Comparison of ENCODE assay signal across 9 cellular contexts in the genomic region with DNA sequence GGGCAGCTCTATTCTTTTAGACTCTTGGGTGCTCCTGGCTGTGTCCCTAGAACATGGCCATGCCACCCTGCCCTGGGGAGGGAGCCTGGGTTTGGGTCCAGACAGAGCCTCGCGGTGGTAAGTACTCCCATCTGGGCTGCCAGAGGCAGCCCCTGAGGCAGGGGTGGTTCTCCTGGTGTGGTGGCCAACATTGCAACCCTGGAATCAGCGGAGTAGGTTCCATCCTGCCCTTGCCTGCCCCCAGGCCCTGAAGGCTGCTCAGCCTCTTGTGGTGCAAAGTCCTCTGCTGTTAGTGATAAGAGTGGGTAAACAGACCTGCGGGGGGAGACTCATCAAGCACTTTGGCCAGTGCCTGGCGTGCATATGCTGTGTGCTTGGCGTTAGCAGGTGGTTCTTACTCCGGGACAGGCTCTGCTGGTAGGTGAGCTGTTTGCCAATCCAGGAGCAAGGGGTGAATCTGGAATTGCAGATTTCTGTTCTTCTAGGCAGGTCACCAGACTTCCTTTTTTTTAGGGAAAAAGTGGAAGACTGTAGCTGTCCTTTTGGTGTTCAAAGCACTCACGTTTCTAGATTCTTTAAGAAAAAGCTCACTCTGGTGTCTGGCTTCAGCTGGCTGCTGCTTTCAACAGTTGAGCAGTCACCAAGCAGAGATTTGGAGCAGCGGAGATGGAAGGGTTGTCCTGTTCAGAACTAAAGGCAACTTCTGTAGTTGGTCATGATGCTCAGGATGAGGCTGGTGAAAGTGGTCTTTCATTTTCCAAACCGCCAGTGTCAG. TPM values are rescaled to one million over a fixed set of nuclear protein-coding genes. Genes with fewer than 3 reads are reported as not detected.
DNase-seq lines count a peak whose midpoint lies in the region; ATAC-seq, FAIRE-seq and TF ChIP-seq lines count a peak whose summit lies in the region.
"Had no signal": no experiment of that assay in that cellular context is flagged by ENCODE, and none has a peak within 500 bp of the region (broad histone marks: within the 10 kb centered on the region; RNA-seq: fewer than 3 reads in every experiment).

No MANE protein-coding gene starts in this region.

- no peak overlapping the region for H3K27ac Mint-ChIP-seq in activated CD8-positive, alpha-beta T cell treated with anti-CD3 and anti-CD28 coated beads for 36 hours

- H3K27me3 ChIP-seq in left lung: no peaks in the 10 kb centered on the region

- peaks cover 10% of the 10 kb centered on the region for H3K36me3 Mint-ChIP-seq in activated CD8-positive, alpha-beta T cell treated with anti-CD3 and anti-CD28 coated beads for 36 hours (ENCODE audit: low read depth)

- H3K27ac ChIP-seq in A549 (no peak overlapping the region; a peak in 1 of 6 replicates), left lung (no peak overlapping the region)

- peaks cover 49% of the 10 kb centered on the region for H3K4me1 Mint-ChIP-seq in activated CD8-positive, alpha-beta T cell treated with anti-CD3 and anti-CD28 coated beads for 36 hours (ENCODE audit: low read depth)

- H3K4me3 Mint-ChIP-seq in activated CD8-positive, alpha-beta T cell treated with anti-CD3 and anti-CD28 coated beads for 36 hours: peak overlapping the region; percentile 80

- H3K9me3 ChIP-seq in A549 (no peaks in the 10 kb centered on the region), left lung (no peaks in the 10 kb centered on the region)

- no peaks in the 10 kb centered on the region for H3K27me3 Mint-ChIP-seq in activated CD8-positive, alpha-beta T cell treated with anti-CD3 and anti-CD28 coated beads for 36 hours

- peaks cover 39% of the 10 kb centered on the region for H3K4me1 ChIP-seq in A549
- peaks cover 25 to 48% of the 10 kb centered on the region in 2 donors for H3K4me1 ChIP-seq in left lung

- peak overlapping the region; percentile 81 for H3K4me2 ChIP-seq in A549

- FAIRE-seq in A549 (lab: Jason Lieb, UNC): no peak

- POLR2A ChIA-PET in A549 (lab: Yijun Ruan, JAX): no interaction called here
- POLR2A ChIA-PET in activated CD8-positive, alpha-beta T cell treated with anti-CD3 and anti-CD28 coated beads for 36 hours (lab: Charles Lee): no interaction called here

- intact Hi-C loops in activated CD8-positive, alpha-beta T cell treated with anti-CD3 and anti-CD28 coated beads for 36 hours (cut with micrococcal nuclease): no loop called here
- intact Hi-C loops in left lung (cut with DNase I): no loop called here

- 71% methylated on average over 8 of the region's 10 CpGs for WGBS in A549 (ENCODE audit: missing lambda C conversion rate)

- H3K4me3 ChIP-seq in A549 (no peak overlapping the region), left lung (no peak overlapping the region)

- TF ChIP-seq CTCF in A549 (IDR thresholded peaks at IDR 0.05) (no peak), left lung (IDR thresholded peaks at IDR 0.05) (no peak)
- no peak for TF ChIP-seq CTCF in activated CD8-positive, alpha-beta T cell treated with anti-CD3 and anti-CD28 coated beads for 36 hours (IDR thresholded peaks at IDR 0.05)

- ATAC-seq in A549: no peak
- ATAC-seq in activated CD8-positive, alpha-beta T cell treated with anti-CD3 and anti-CD28 coated beads for 36 hours: no peak
- ATAC-seq in left lung: peak; percentile 50
- no peak for ATAC-seq in HG03520 (IDR thresholded peaks at IDR 0.05; ENCODE audit: unreplicated experiment)
- no peak for ATAC-seq in HG02678 (IDR thresholded peaks at IDR 0.05; ENCODE audit: unreplicated experiment)

- no peak for TF ChIP-seq EP300 in A549 (IDR thresholded peaks at IDR 0.05)

- TF ChIP-seq POLR2A in A549 (IDR thresholded peaks at IDR 0.05; ENCODE audit: low read length): no peak

- peaks cover 0 to 9% of the 10 kb centered on the region in 2 donors for H3K36me3 ChIP-seq in left lung

- no peak for TF ChIP-seq RAD21 in A549 (conservative IDR thresholded peaks at IDR 0.05 in 1 of 2, IDR thresholded peaks at IDR 0.05 in 1 of 2)

- CTCF ChIA-PET in A549 (lab: Yijun Ruan, JAX): interaction anchor here (0.9 to 3.7 kb wide), 9 partner anchors 9 to 294 kb away, joined by 3 to 18 read pairs (median 4); a partner anchor contains a TSS
- CTCF ChIA-PET in activated CD8-positive, alpha-beta T cell treated with anti-CD3 and anti-CD28 coated beads for 36 hours (lab: Charles Lee): interaction anchor here (1.0 to 7.0 kb wide), 7 partner anchors 17 to 214 kb away, joined by 3 to 40 read pairs (median 6); a partner anchor contains a TSS

- DNase-seq in A549 (ENCODE audit: low read depth in 1 of 2, low spot score in 1 of 2) (peak in 1 of 2 experiments; percentile 37), ELF-1 (ENCODE audit: low read depth, low spot score) (peak; percentile 90), left lung (peak in 1 of 2 donors; percentile 62), hepatic stellate cell (ENCODE audit: low spot score) (no peak), epidermal melanocyte (ENCODE audit: insufficient read length, low spot score) (no peak)
- DNase-seq in activated CD8-positive, alpha-beta T cell treated with anti-CD3 and anti-CD28 coated beads for 36 hours: no peak
- DNase-seq: GDM1 had no signal

- no peaks in the 10 kb centered on the region for H3K9me3 Mint-ChIP-seq in activated CD8-positive, alpha-beta T cell treated with anti-CD3 and anti-CD28 coated beads for 36 hours

TF ChIP-seq in A549, 52 proteins besides CTCF, POLR2A, EP300 and RAD21 (continues in another document):
- TF ChIP-seq, protein P1, sequence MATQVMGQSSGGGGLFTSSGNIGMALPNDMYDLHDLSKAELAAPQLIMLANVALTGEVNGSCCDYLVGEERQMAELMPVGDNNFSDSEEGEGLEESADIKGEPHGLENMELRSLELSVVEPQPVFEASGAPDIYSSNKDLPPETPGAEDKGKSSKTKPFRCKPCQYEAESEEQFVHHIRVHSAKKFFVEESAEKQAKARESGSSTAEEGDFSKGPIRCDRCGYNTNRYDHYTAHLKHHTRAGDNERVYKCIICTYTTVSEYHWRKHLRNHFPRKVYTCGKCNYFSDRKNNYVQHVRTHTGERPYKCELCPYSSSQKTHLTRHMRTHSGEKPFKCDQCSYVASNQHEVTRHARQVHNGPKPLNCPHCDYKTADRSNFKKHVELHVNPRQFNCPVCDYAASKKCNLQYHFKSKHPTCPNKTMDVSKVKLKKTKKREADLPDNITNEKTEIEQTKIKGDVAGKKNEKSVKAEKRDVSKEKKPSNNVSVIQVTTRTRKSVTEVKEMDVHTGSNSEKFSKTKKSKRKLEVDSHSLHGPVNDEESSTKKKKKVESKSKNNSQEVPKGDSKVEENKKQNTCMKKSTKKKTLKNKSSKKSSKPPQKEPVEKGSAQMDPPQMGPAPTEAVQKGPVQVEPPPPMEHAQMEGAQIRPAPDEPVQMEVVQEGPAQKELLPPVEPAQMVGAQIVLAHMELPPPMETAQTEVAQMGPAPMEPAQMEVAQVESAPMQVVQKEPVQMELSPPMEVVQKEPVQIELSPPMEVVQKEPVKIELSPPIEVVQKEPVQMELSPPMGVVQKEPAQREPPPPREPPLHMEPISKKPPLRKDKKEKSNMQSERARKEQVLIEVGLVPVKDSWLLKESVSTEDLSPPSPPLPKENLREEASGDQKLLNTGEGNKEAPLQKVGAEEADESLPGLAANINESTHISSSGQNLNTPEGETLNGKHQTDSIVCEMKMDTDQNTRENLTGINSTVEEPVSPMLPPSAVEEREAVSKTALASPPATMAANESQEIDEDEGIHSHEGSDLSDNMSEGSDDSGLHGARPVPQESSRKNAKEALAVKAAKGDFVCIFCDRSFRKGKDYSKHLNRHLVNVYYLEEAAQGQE (IDR thresholded peaks at IDR 0.05): no peak
- TF ChIP-seq TFCP2L1 (CRISPR knock-in tag; IDR thresholded peaks at IDR 0.05): no peak

RNA-seq across cellular contexts. Expression of a gene that starts 3.2 kb away (rescaled TPM):
- polyA plus RNA-seq in A549 (2011; rRNA removed) (11.8 and 13.6 TPM in 2 replicates), A549 (2017; fragmentation: RNase III; extraction: RNeasy Plus Mini Kit Qiagen cat#74134 plus additional on column Dnase treatment) (13.2 to 15.3 TPM (median 14.1 TPM) in 3 replicates)
- 21.7 and 24.2 TPM in 2 replicates for polyA plus RNA-seq in A549 (2012; cell fraction: cytosol; rRNA removed)
- polyA plus RNA-seq in A549 (2012; cell fraction: nucleus; rRNA removed): 36.8 and 49.9 TPM in 2 replicates
- polyA minus RNA-seq in A549 (2011; rRNA and poly(A)+ RNA removed): 27.2 and 43.9 TPM in 2 replicates
- 10 to 100 TPM; 15.8 to 19.3 TPM for total RNA-seq in activated CD8-positive, alpha-beta T cell treated with anti-CD3 and anti-CD28 coated beads for 36 hours
- 10 to 100 TPM; 24.8 to 29.0 TPM for total RNA-seq in left lung

RNA-seq across cellular contexts. Expression of a gene that starts 24.5 kb away (rescaled TPM):
- polyA plus RNA-seq in A549 (2011; rRNA removed) (1.6 and 1.9 TPM in 2 replicates), A549 (2017; fragmentation: RNase III; extraction: RNeasy Plus Mini Kit Qiagen cat#74134 plus additional on column Dnase treatment) (2.1 to 2.5 TPM (median 2.4 TPM) in 3 replicates)
- polyA plus RNA-seq in A549 (2012; cell fraction: cytosol; rRNA removed): 2.4 and 3.1 TPM in 2 replicates
- 23.4 and 25.4 TPM in 2 replicates for polyA plus RNA-seq in A549 (2012; cell fraction: nucleus; rRNA removed)
- polyA minus RNA-seq in A549 (2011; rRNA and poly(A)+ RNA removed): 3.5 and 3.8 TPM in 2 replicates
- total RNA-seq in activated CD8-positive, alpha-beta T cell treated with anti-CD3 and anti-CD28 coated beads for 36 hours: 1 to 10 TPM; 5.3 to 5.7 TPM
- 1 to 10 TPM; 3.0 to 3.3 TPM for total RNA-seq in left lung

RNA-seq across cellular contexts. Expression of a gene that starts 38.5 kb away (rescaled TPM):
- polyA plus RNA-seq in A549 (2011; rRNA removed) (6.3 and 6.4 TPM in 2 replicates), A549 (2017; fragmentation: RNase III; extraction: RNeasy Plus Mini Kit Qiagen cat#74134 plus additional on column Dnase treatment) (16.4 to 16.5 TPM (median 16.5 TPM) in 3 replicates)
- 20.8 and 24.3 TPM in 2 replicates for polyA plus RNA-seq in A549 (2012; cell fraction: cytosol; rRNA removed)
- 27.9 and 33.4 TPM in 2 replicates for polyA plus RNA-seq in A549 (2012; cell fraction: nucleus; rRNA removed)
- polyA minus RNA-seq in A549 (2011; rRNA and poly(A)+ RNA removed): 4.3 and 6.2 TPM in 2 replicates
- total RNA-seq in activated CD8-positive, alpha-beta T cell treated with anti-CD3 and anti-CD28 coated beads for 36 hours: 10 to 100 TPM; 22.6 TPM
- total RNA-seq in left lung: 10 to 100 TPM; 11.8 to 11.9 TPM

RNA-seq across cellular contexts. Expression of a gene that starts 50.6 kb away (rescaled TPM):
- polyA plus RNA-seq in A549 (2011; rRNA removed): 11.0 and 16.4 TPM in 2 replicates
- 14.2 and 18.5 TPM in 2 replicates for polyA plus RNA-seq in A549 (2012; cell fraction: cytosol; rRNA removed)
- polyA plus RNA-seq in A549 (2012; cell fraction: nucleus; rRNA removed): 55.6 and 61.2 TPM in 2 replicates
- polyA plus RNA-seq in A549 (2017; fragmentation: RNase III; extraction: RNeasy Plus Mini Kit Qiagen cat#74134 plus additional on column Dnase treatment): 12.3 to 15.1 TPM (median 14.4 TPM) in 3 replicates
- 21.6 and 27.6 TPM in 2 replicates for polyA minus RNA-seq in A549 (2011; rRNA and poly(A)+ RNA removed)
- 10 to 100 TPM; 10.4 to 12.4 TPM for total RNA-seq in activated CD8-positive, alpha-beta T cell treated with anti-CD3 and anti-CD28 coated beads for 36 hours
- total RNA-seq in left lung: 10 to 100 TPM; 25.9 to 28.6 TPM

RNA-seq across cellular contexts. Expression of a gene that starts 58.6 kb away (rescaled TPM):
- polyA plus RNA-seq in A549 (2011; rRNA removed): 11.2 and 15.0 TPM in 2 replicates
- 9.5 and 13.5 TPM in 2 replicates for polyA plus RNA-seq in A549 (2012; cell fraction: cytosol; rRNA removed)
- 16.3 and 16.6 TPM in 2 replicates for polyA plus RNA-seq in A549 (2012; cell fraction: nucleus; rRNA removed)
- polyA plus RNA-seq in A549 (2017; fragmentation: RNase III; extraction: RNeasy Plus Mini Kit Qiagen cat#74134 plus additional on column Dnase treatment): 8.5 to 8.8 TPM (median 8.8 TPM) in 3 replicates
- polyA minus RNA-seq in A549 (2011; rRNA and poly(A)+ RNA removed): 17.7 and 17.8 TPM in 2 replicates
- 1 to 10 TPM; 5.1 to 5.8 TPM for total RNA-seq in activated CD8-positive, alpha-beta T cell treated with anti-CD3 and anti-CD28 coated beads for 36 hours
- total RNA-seq in left lung: 10 to 100 TPM; 14.4 to 22.8 TPM
